In the genomic region with DNA sequence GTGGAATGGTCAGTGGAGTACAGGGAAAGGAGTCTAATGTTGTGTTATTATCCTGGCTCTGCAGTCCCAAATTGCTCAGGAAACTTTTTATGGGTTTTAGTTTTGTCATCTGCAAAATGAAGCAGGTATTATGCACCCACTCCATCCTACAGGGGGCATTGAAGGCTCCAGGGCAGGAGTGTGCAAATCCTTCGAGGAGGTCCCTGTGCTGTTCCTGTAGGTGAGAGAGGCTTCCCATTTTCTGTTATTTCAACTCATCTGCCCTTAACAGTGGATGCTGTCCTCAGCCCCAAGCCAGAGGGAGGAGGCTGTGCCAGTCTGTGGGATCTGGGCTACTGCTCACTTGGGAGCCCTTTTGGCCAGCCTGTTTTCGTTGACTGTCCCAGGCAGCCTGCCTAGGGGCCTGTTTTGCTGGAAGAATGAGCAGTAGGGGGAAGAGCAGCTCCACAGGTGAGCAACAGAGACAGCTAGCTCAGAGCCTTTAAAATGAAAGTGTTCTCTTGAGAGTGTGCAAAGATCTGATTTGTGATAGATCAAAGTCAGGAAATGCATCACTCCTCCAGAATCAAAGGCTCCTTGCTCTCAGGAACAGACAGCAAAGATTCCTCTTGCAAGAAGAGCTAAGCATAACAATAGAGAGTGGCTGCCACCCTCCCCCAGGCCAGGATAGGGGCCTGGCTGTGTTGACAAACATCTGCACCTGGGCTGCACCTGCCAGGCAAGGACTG, we compare ENCODE assay signal across 11 cellular contexts.
A peak's percentile ranks its signal among the peaks of the same experiment; 100 is the strongest.
DNase-seq lines count a peak whose midpoint lies in the region; ATAC-seq, FAIRE-seq and TF ChIP-seq lines count a peak whose summit lies in the region.
"Had no signal": no experiment of that assay in that cellular context is flagged by ENCODE, and none has a peak within 500 bp of the region (broad histone marks: within the 10 kb centered on the region; RNA-seq: fewer than 3 reads in every experiment).

No MANE protein-coding gene starts in this region.

- 0 out of 2 replicates have a peak overlapping the region, but pooled peaks have one; percentile 45 for H2BK12ac ChIP-seq in H1 (ENCODE audit: low read depth, low read length)

- peak overlapping the region; percentile 44 for H3K4ac ChIP-seq in H1 (replicated peaks; ENCODE audit: insufficient read length, low read depth, low read length)

- H4K20me1 ChIP-seq in H1 (replicated peaks in 1 of 2; ENCODE audit: control insufficient read depth in 1 of 2, insufficient read depth in 2 of 2, low read length in 2 of 2), result no peaks in the 10 kb centered on the region

- peak; percentile 68 for FAIRE-seq in H1 (lab: Jason Lieb, UNC)

- H2AK5ac ChIP-seq in H1 (ENCODE audit: low read depth, low read length), result no peak overlapping the region

- no peaks in the 10 kb centered on the region for H3K4me1 Mint-ChIP-seq in stimulated activated naive CD8-positive, alpha-beta T cell treated with anti-CD3 and anti-CD28 coated beads, Interleukin-15, amount 100 ng/mL, for 72 hours

- TF ChIP-seq RAD21 in H1 (IDR thresholded peaks at IDR 0.05 in 1 of 2, conservative IDR thresholded peaks at IDR 0.05 in 1 of 2; ENCODE audit: low read depth in 2 of 2, low read length in 2 of 2), result peak; percentile 23 to 40

- no peak overlapping the region for H4K8ac ChIP-seq in H1 (ENCODE audit: extremely low read depth, insufficient read depth, low read length)

- H3K4me2 ChIP-seq in H1 (ENCODE audit: insufficient read depth in 1 of 2, low read depth in 2 of 2, low read length in 2 of 2), result peak overlapping the region; percentile 44 to 49

- H2AFZ ChIP-seq in H1 (ENCODE audit: low read length), result no peak overlapping the region

- H3K79me2 ChIP-seq in H1 (ENCODE audit: control insufficient read depth in 1 of 2, insufficient read depth in 2 of 2, low read length in 2 of 2), result no peaks in the 10 kb centered on the region

- H3K9me3 Mint-ChIP-seq in stimulated activated naive CD8-positive, alpha-beta T cell treated with anti-CD3 and anti-CD28 coated beads, Interleukin-15, amount 100 ng/mL, for 72 hours, result peaks cover 0 to 10% of the 10 kb centered on the region in 2 donors
- H3K9me3 Mint-ChIP-seq: stimulated activated naive CD8-positive, alpha-beta T cell treated with anti-CD3 and anti-CD28 coated beads, Interleukin-15, Interleukin-2, amounts not matched to agents 100 ng/mL and 50 ng/mL, for 24 hours had no signal

- no peak overlapping the region for H2BK120ac ChIP-seq in H1 (replicated peaks; ENCODE audit: low read depth, low read length)

- no peak overlapping the region for H3K9ac ChIP-seq in H1 (replicated peaks in 1 of 4; ENCODE audit: extremely low read depth in 1 of 4, low read depth in 3 of 4, low read length in 3 of 4)

- no peak for TF ChIP-seq POLR2A in H1 (IDR thresholded peaks at IDR 0.05; ENCODE audit: control extremely low read depth in 1 of 2, low read depth in 2 of 2, low read length in 2 of 2)

- H3K4me1 ChIP-seq in H1 (replicated peaks in 1 of 4; ENCODE audit: control insufficient read depth in 3 of 4, insufficient read depth in 4 of 4, low read length in 3 of 4), result peaks cover 0 to 8% (median 6%) of the 10 kb centered on the region in 4 experiments; a peak in 5 of 7 replicates
- H3K4me1 ChIP-seq: lower lobe of right lung had no signal

- TF ChIP-seq EP300 in H1 (IDR thresholded peaks at IDR 0.05; ENCODE audit: borderline replicate concordance in 1 of 2, low read depth in 2 of 2, low read length in 2 of 2), result peak in 1 of 2 experiments; percentile 93; a peak in 2 of 3 replicates

- CTCF ChIA-PET in H1 (lab: Charles Lee; ENCODE audit: partially characterized antibody), result interaction anchor here (0.6 to 1.5 kb wide), 8 partner anchors 17 to 471 kb away, joined by 3 to 5 read pairs (median 4); no protein-coding TSS in a partner anchor

- POLR2A ChIA-PET in H1 (lab: Charles Lee; ENCODE audit: partially characterized antibody), result interaction anchor here (1.4 kb wide), 1 partner anchor 12 kb away, joined by 3 read pairs; no protein-coding TSS in a partner anchor

- H3K4me3 Mint-ChIP-seq in stimulated activated naive CD8-positive, alpha-beta T cell treated with anti-CD3 and anti-CD28 coated beads, Interleukin-15, amount 100 ng/mL, for 72 hours, result no peak overlapping the region
- H3K4me3 Mint-ChIP-seq: stimulated activated naive CD8-positive, alpha-beta T cell treated with anti-CD3 and anti-CD28 coated beads, Interleukin-15, Interleukin-2, amounts not matched to agents 100 ng/mL and 50 ng/mL, for 24 hours had no signal

- no peak overlapping the region for H3K23ac ChIP-seq in H1 (ENCODE audit: insufficient read length)

- no peaks in the 10 kb centered on the region; a peak in 1 of 7 replicates for H3K27me3 ChIP-seq in H1 (replicated peaks in 1 of 4; ENCODE audit: control insufficient read depth in 3 of 4, extremely low read depth in 1 of 4, insufficient read depth in 3 of 4, low read length in 3 of 4)

- 0 out of 2 replicates have a peak, but pooled peaks cover 3% of the 10 kb centered on the region for H3K23me2 ChIP-seq in H1 (ENCODE audit: low read depth, low read length)

- 0 out of 2 replicates have a peak overlapping the region, but pooled peaks have one; percentile 17 for H2BK5ac ChIP-seq in H1 (ENCODE audit: low read depth, low read length)

- no peak overlapping the region for H4K5ac ChIP-seq in H1 (ENCODE audit: insufficient read length, low read depth, low read length)

- TF ChIP-seq CTCF in H1 (IDR thresholded peaks at IDR 0.05; ENCODE audit: control extremely low read depth in 1 of 3, insufficient read depth in 1 of 3, low read depth in 1 of 3, low read length in 3 of 3) (peak; percentile 9 to 16 (median 15); a peak in 2 of 4 replicates), omental fat pad (IDR thresholded peaks at IDR 0.05) (no peak)

- no peak overlapping the region for H3K18ac ChIP-seq in H1 (ENCODE audit: extremely low read depth, low read length)

- no peaks in the 10 kb centered on the region for H3K27me3 Mint-ChIP-seq in stimulated activated naive CD8-positive, alpha-beta T cell treated with anti-CD3 and anti-CD28 coated beads, Interleukin-15, amount 100 ng/mL, for 72 hours
- H3K27me3 Mint-ChIP-seq: stimulated activated naive CD8-positive, alpha-beta T cell treated with anti-CD3 and anti-CD28 coated beads, Interleukin-15, Interleukin-2, amounts not matched to agents 100 ng/mL and 50 ng/mL, for 24 hours had no signal

- H3K36me3 ChIP-seq in H1 (ENCODE audit: control insufficient read depth in 2 of 4, insufficient read depth in 4 of 4, low read length in 3 of 4), result no peaks in the 10 kb centered on the region
- H3K36me3 ChIP-seq: lower lobe of right lung had no signal

- H3K4me3 ChIP-seq in H1 (ENCODE audit: extremely low read depth in 1 of 4, insufficient read depth in 2 of 4, low read depth in 3 of 4, low read length in 4 of 4), result 0 out of 8 replicates have a peak overlapping the region, but pooled peaks of 1 of the 4 experiments have one; percentile 33
- H3K4me3 ChIP-seq: lower lobe of right lung had no signal

- H3K14ac ChIP-seq in H1 (ENCODE audit: insufficient read length), result no peak overlapping the region

- H3K27ac Mint-ChIP-seq in stimulated activated naive CD8-positive, alpha-beta T cell treated with anti-CD3 and anti-CD28 coated beads, Interleukin-15, amount 100 ng/mL, for 72 hours, result no peak overlapping the region
- H3K27ac Mint-ChIP-seq: stimulated activated naive CD8-positive, alpha-beta T cell treated with anti-CD3 and anti-CD28 coated beads, Interleukin-15, Interleukin-2, amounts not matched to agents 100 ng/mL and 50 ng/mL, for 24 hours had no signal

- ATAC-seq in stimulated activated naive CD8-positive, alpha-beta T cell treated with anti-CD3 and anti-CD28 coated beads, Interleukin-15, Interleukin-2, amounts not matched to agents 100 U/mL and 50 U/mL, for 24 hours, result peak; percentile 14
- ATAC-seq in stimulated activated naive CD8-positive, alpha-beta T cell treated with anti-CD3 and anti-CD28 coated beads, Interleukin-15, amount 100 ng/mL, for 72 hours, result no peak
- no peak for ATAC-seq in omental fat pad (ENCODE audit: low FRiP score)
- ATAC-seq in HG02884 (IDR thresholded peaks at IDR 0.05; ENCODE audit: unreplicated experiment), result no peak

- DNase-seq in stimulated activated naive CD8-positive, alpha-beta T cell treated with anti-CD3 and anti-CD28 coated beads, Interleukin-15, Interleukin-2, amounts not matched to agents 100 U/mL and 50 U/mL, for 24 hours, result no peak
- DNase-seq in stimulated activated naive CD8-positive, alpha-beta T cell treated with anti-CD3 and anti-CD28 coated beads, Interleukin-15, amount 100 ng/mL, for 72 hours, result no peak
- peak; percentile 82 for DNase-seq in NCI-H345 treated with DMSO at 0.1 percent for 48 hours (lab: John Stamatoyannopoulos, UW; ENCODE audit: unreplicated experiment)
- peak; percentile 64 to 66 for DNase-seq in H1 (ENCODE audit: low read depth in 1 of 2, low spot score in 2 of 2)
- DNase-seq in omental fat pad (ENCODE audit: low spot score), result no peak
- no peak for DNase-seq in effector CD8-positive, alpha-beta T cell (lab: John Stamatoyannopoulos, UW)
- DNase-seq in hippocampal formation (lab: John Stamatoyannopoulos, UW), result no peak
- DNase-seq: activated gamma-delta T cell treated with Interleukin-2 at 50 U/mL for 16 hours, lower lobe of right lung had no signal

- no peak overlapping the region for H3K56ac ChIP-seq in H1 (replicated peaks; ENCODE audit: insufficient read length, low read depth, low read length)

- 75% methylated on average over 2 of the region's 2 CpGs; no CpG with 5 or more reads in 1 of the 2 experiments for WGBS in H1 (ENCODE audit: extremely low coverage in 1 of 2, insufficient coverage in 1 of 2, insufficient read length in 1 of 2, insufficient replicate concordance in 2 of 2, low coverage in 1 of 2, low lambda C conversion rate in 2 of 2, missing lambda C conversion rate in 1 of 2), 2 experiments

- H4K91ac ChIP-seq in H1 (replicated peaks; ENCODE audit: insufficient read length, low read length), result no peak overlapping the region

- H2BK15ac ChIP-seq in H1 (ENCODE audit: low read length), result no peak overlapping the region

- H3K9me3 ChIP-seq in H1 (ENCODE audit: insufficient read depth in 2 of 2, low read depth in 1 of 2, low read length in 1 of 2), result 0 out of 4 replicates have a peak, but pooled peaks cover 0 to 3% of the 10 kb centered on the region in 2 experiments
- H3K9me3 ChIP-seq: lower lobe of right lung had no signal

- H3K27ac ChIP-seq in H1 (ENCODE audit: low read depth, low read length), result no peak overlapping the region; the same call in 1 of the 2 replicates
- H3K27ac ChIP-seq: lower lobe of right lung had no signal

- H3K79me1 ChIP-seq in H1 (ENCODE audit: low read depth, low read length), result no peaks in the 10 kb centered on the region

- no peak overlapping the region for H2BK20ac ChIP-seq in H1 (ENCODE audit: low read length)

TF ChIP-seq in H1, 55 proteins besides CTCF, POLR2A, EP300 and RAD21 (continues in another document):
- peak; percentile 100 for TF ChIP-seq TCF12 (IDR thresholded peaks at IDR 0.05; ENCODE audit: low read depth, low read length)
- TF ChIP-seq BRCA1 (IDR thresholded peaks at IDR 0.05; ENCODE audit: low read depth, low read length), result no peak
- no peak for TF ChIP-seq JUND (IDR thresholded peaks at IDR 0.05; ENCODE audit: low read length)
- TF ChIP-seq SAP30 (IDR thresholded peaks at IDR 0.05; ENCODE audit: insufficient read depth, insufficient replicate concordance, low read length), result no peak
- no peak for TF ChIP-seq TBP (IDR thresholded peaks at IDR 0.05; ENCODE audit: low read depth, low read length)
- no peak for TF ChIP-seq SIN3A (conservative IDR thresholded peaks at IDR 0.05 in 1 of 2, IDR thresholded peaks at IDR 0.05 in 1 of 2; ENCODE audit: low read depth in 1 of 2, low read length in 2 of 2)

Comparison
In these comparisons a context has a peak if more than half of its experiments do, and no peak if none do; other contexts are left out.
1. DNase-seq: peak in NCI-H345 treated with DMSO at 0.1 percent for 48 hours (single experiment) and H1 (2 of 2); none in stimulated activated naive CD8-positive, alpha-beta T cell treated with anti-CD3 and anti-CD28 coated beads, Interleukin-15, Interleukin-2, amounts not matched to agents 100 U/mL and 50 U/mL, for 24 hours (single experiment), stimulated activated naive CD8-positive, alpha-beta T cell treated with anti-CD3 and anti-CD28 coated beads, Interleukin-15, amount 100 ng/mL, for 72 hours (0 of 2), omental fat pad (single experiment), effector CD8-positive, alpha-beta T cell (single experiment) and hippocampal formation (0 of 2).
2. CTCF ChIP-seq: peak in H1 (3 of 3); none in omental fat pad (0 of 3).